Comparison of ENCODE assay signal across 14 cellular contexts in the genomic region with DNA sequence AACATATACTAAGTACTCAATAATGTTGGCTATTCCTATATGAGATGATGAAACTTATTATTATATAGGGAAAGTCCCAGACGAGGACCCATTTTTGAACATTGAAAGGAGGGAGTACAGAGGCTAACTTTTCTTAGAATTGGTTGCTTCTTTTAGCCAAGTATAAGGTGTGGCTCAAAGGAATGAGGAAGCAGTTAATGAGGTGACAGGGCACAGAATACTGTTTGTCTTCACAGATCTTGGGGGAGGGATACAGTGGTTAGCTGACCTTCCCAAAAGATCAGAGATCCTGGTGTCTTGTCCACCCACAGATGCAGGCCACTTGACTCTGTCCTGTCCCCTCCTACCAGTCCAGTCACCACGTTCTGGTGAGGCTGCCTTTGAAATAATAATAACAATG.
DNase-seq lines count a peak whose midpoint lies in the region; ATAC-seq, FAIRE-seq and TF ChIP-seq lines count a peak whose summit lies in the region.
"Had no signal": no experiment of that assay in that cellular context is flagged by ENCODE, and none has a peak within 500 bp of the region (broad histone marks: within the 10 kb centered on the region; RNA-seq: fewer than 3 reads in every experiment).

No MANE protein-coding gene starts in this region.

- DNase-seq in ACHN (peak; percentile 35), mammary epithelial cell (peak; percentile 27), mucosa of gallbladder (ENCODE audit: low spot score) (peak; percentile 42), A673 (ENCODE audit: low spot score) (no peak), GM12892 (ENCODE audit: insufficient read length) (no peak), NCI-H524 (lab: John Stamatoyannopoulos, UW) (no peak)
- DNase-seq: activated naive CD8-positive, alpha-beta T cell treated with anti-CD3 and anti-CD28 coated beads, Interleukin-2, amount 10 ng/mL, durations not matched to agents 7 days and 5 days; activated T-cell treated with anti-CD3 and anti-CD28 coated beads for 4 hours; NCI-H2029 had no signal

- H3K4me1 ChIP-seq in OCI-LY3 (ENCODE audit: low read length) = peaks cover 8% of the 10 kb centered on the region
- peaks cover 45% of the 10 kb centered on the region for H3K4me1 ChIP-seq in mammary epithelial cell (ENCODE audit: insufficient read depth, low read length)
- H3K4me1 ChIP-seq in A673 (ENCODE audit: insufficient read depth, low read length, poor library complexity, severe bottlenecking) = no peaks in the 10 kb centered on the region

- H3K4me2 ChIP-seq in OCI-LY3 (ENCODE audit: low read length) (peak overlapping the region; percentile 4; the same call in 1 of the 2 replicates), mammary epithelial cell (ENCODE audit: insufficient read depth, low read depth, low read length) (peak overlapping the region; percentile 57)
- H3K4me2 ChIP-seq: KMS-11 had no signal

- 0 out of 2 replicates have a peak overlapping the region, but pooled peaks have one; percentile 10 for H2AFZ ChIP-seq in OCI-LY3 (ENCODE audit: low read depth, low read length)
- H2AFZ ChIP-seq in mammary epithelial cell (ENCODE audit: low read depth, low read length) = peak overlapping the region; percentile 19

- FAIRE-seq in GM12892 (lab: Jason Lieb, UNC) = no peak

- H3K27ac ChIP-seq in OCI-LY3 (ENCODE audit: low read length) (no peak overlapping the region), mammary epithelial cell (ENCODE audit: insufficient read depth, low read depth, low read length) (peak overlapping the region; percentile 62), A673 (ENCODE audit: low read depth, low read length, poor library complexity, severe bottlenecking) (no peak overlapping the region)
- H3K27ac ChIP-seq: KMS-11 had no signal

- no peaks in the 10 kb centered on the region for H4K20me1 ChIP-seq in OCI-LY3 (ENCODE audit: insufficient read depth, low read length)
- no peaks in the 10 kb centered on the region for H4K20me1 ChIP-seq in mammary epithelial cell (ENCODE audit: insufficient read depth, low read length)

- no peak for ATAC-seq in GM19328 (IDR thresholded peaks at IDR 0.05; ENCODE audit: unreplicated experiment)
- ATAC-seq: activated CD4-positive, CD25-positive, alpha-beta regulatory T cell treated with anti-CD3 and anti-CD28 coated beads, Interleukin-2, amount 50 U/mL, for 24 hours had no signal

- CTCF ChIA-PET in mammary epithelial cell (lab: Charles Lee; ENCODE audit: low non-redundant PET) = no interaction called here
- CTCF ChIA-PET in A673 (lab: Charles Lee) = interaction anchor here (0.6 kb wide), 1 partner anchor 116 kb away, joined by 9 read pairs; no protein-coding TSS in a partner anchor

- intact Hi-C loops in mammary epithelial cell (cut with micrococcal nuclease) (loop anchor here (2.0 kb wide), 2 partner anchors 22 to 36 kb away; no protein-coding TSS in a partner anchor), A673 (cut with micrococcal nuclease; ENCODE audit: unreplicated experiment) (no loop called here)

- H3K9ac ChIP-seq in OCI-LY3 (ENCODE audit: low read length) = no peak overlapping the region
- no peak overlapping the region for H3K9ac ChIP-seq in mammary epithelial cell (ENCODE audit: insufficient read depth, low read length)
- H3K9ac ChIP-seq: KMS-11 had no signal

- H3K36me3 ChIP-seq in OCI-LY3 (replicated peaks; ENCODE audit: low read depth, low read length) = no peaks in the 10 kb centered on the region
- H3K36me3 ChIP-seq in mammary epithelial cell (ENCODE audit: insufficient read depth, low read length) = no peaks in the 10 kb centered on the region
- H3K36me3 ChIP-seq in A673 (ENCODE audit: insufficient read depth, low read length, poor library complexity, severe bottlenecking) = no peaks in the 10 kb centered on the region

- TSS peak; percentile 98 for BruUV-seq in mammary epithelial cell (replicated peaks; lab: Mats Ljungman, UMichigan)
- BruUV-seq in A673 (replicated peaks; lab: Mats Ljungman, UMichigan) = no TSS peak

- WGBS in mammary epithelial cell (ENCODE audit: low coverage, missing lambda C conversion rate) = 13% methylated on average over 2 of the region's 2 CpGs

- POLR2A ChIA-PET in A673 (lab: Charles Lee; ENCODE audit: low non-redundant PET) = no interaction called here

- in situ Hi-C loops in ACHN (cut with HindIII; ENCODE audit: low pct_ligation_motif_present, low pct_unique_long_range_greater_than_20kb, low sequenced_read_pairs) = no loop called here
- in situ Hi-C loops in mammary epithelial cell (cut with MboI; ENCODE audit: low sequenced_read_pairs in 2 of 2) = no loop called here

- TF ChIP-seq CTCF in OCI-LY3 (IDR thresholded peaks at IDR 0.05; ENCODE audit: low read depth, low read length) (no peak), mammary epithelial cell (conservative IDR thresholded peaks at IDR 0.05 in 1 of 2, IDR thresholded peaks at IDR 0.05 in 1 of 2; ENCODE audit: extremely low read depth in 1 of 2, insufficient read depth in 1 of 2, low read depth in 1 of 2, low read length in 2 of 2) (no peak), A673 (conservative IDR thresholded peaks at IDR 0.05; ENCODE audit: low read depth, low read length) (no peak)

- peaks cover 9% of the 10 kb centered on the region; the same call in 1 of the 2 replicates for H3K27me3 ChIP-seq in OCI-LY3 (ENCODE audit: low read depth, low read length)
- no peaks in the 10 kb centered on the region for H3K27me3 ChIP-seq in mammary epithelial cell (ENCODE audit: insufficient read depth, low read length)
- H3K27me3 ChIP-seq in A673 (replicated peaks; ENCODE audit: insufficient read depth, low read depth, low read length, poor library complexity) = peaks cover 20% of the 10 kb centered on the region

- H3K4me3 ChIP-seq in OCI-LY3 (ENCODE audit: low read length) (no peak overlapping the region), mammary epithelial cell (replicated peaks in 1 of 3; ENCODE audit: insufficient read depth in 1 of 3, low read depth in 2 of 3, low read length in 3 of 3) (no peak overlapping the region), A673 (ENCODE audit: low read depth, low read length, poor library complexity, severe bottlenecking) (no peak overlapping the region)
- H3K4me3 ChIP-seq: skin epidermis had no signal

- no peaks in the 10 kb centered on the region for H3K9me3 ChIP-seq in OCI-LY3 (ENCODE audit: insufficient read depth, low read length)
- H3K9me3 ChIP-seq in mammary epithelial cell (replicated peaks; ENCODE audit: insufficient read depth, low read length) = no peaks in the 10 kb centered on the region
- no peaks in the 10 kb centered on the region for H3K9me3 ChIP-seq in A673 (ENCODE audit: low read depth, low read length, poor library complexity, severe bottlenecking)

- H3K79me2 ChIP-seq in OCI-LY3 (ENCODE audit: low read length) (no peaks in the 10 kb centered on the region), mammary epithelial cell (ENCODE audit: insufficient read depth, low read length) (no peaks in the 10 kb centered on the region)

- dilution Hi-C loops in mammary epithelial cell (cut with HindIII; ENCODE audit: low sequenced_read_pairs) = loop anchor here (5.0 kb wide), 2 partner anchors 34 to 104 kb away; no protein-coding TSS in a partner anchor

- no peak for TF ChIP-seq POLR2A in GM12892 (IDR thresholded peaks at IDR 0.05; ENCODE audit: low read depth, low read length)

Comparison
In these comparisons a context has a peak if more than half of its experiments do, and no peak if none do; other contexts are left out.
1. DNase-seq: peak in ACHN (single experiment), mammary epithelial cell (single experiment) and mucosa of gallbladder (single experiment); none in A673 (single experiment), GM12892 (single experiment) and NCI-H524 (0 of 2).